8 cellular contexts compared by ENCODE assay signal in the genomic region with DNA sequence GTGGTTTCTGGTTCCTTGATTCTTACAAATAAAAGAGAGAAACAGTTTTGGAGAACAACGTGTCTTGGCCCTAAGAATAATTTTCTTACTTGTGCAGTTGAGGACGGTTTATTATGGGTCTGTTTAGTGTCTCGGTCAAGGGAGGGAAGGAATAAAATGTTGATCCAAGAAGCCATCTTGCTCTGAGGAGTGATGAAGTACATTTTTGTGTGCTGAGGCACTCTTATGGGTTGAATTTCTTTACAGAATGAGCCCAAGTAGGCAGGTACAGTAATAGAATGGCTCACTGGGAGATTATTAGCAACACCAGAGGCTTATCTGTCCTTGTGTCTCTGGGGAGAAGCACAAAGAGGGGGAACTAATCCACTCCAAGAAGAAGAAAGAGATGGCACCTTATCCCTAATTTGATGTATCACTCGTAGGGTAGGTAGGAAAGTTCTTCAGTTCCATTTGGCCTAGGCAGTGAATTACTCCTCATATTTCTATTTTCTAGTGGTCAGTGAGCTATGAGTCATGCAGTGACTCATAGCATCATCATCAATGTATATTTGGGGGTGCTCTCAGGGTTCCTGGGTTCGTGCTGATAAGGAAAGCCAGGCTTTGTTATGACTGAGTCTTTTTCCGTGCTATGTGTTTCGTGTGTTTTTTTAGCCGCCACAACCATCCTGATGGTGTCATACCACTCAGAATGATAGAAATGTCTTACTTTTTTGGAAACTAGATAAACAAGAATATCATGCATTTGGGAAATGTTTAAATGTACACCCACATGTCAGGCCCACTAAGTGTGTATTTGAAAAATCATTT.
A peak's percentile ranks its signal among the peaks of the same experiment; 100 is the strongest.
DNase-seq lines count a peak whose midpoint lies in the region; ATAC-seq and TF ChIP-seq lines count a peak whose summit lies in the region.
"Had no signal": no experiment of that assay in that cellular context is flagged by ENCODE, and none has a peak within 500 bp of the region (broad histone marks: within the 10 kb centered on the region; RNA-seq: fewer than 3 reads in every experiment).

No MANE protein-coding gene starts in this region.

- H3K36me3 Mint-ChIP-seq in chondrocyte (ENCODE audit: low read depth) = peaks cover 8% of the 10 kb centered on the region

- H3K4me1 ChIP-seq in skeletal muscle satellite cell (ENCODE audit: control insufficient read depth, insufficient read depth, low read length) = peaks cover 24% of the 10 kb centered on the region

- H3K4me3 Mint-ChIP-seq in chondrocyte (ENCODE audit: unreplicated experiment) = no peak overlapping the region

- H3K9ac ChIP-seq in skeletal muscle satellite cell (ENCODE audit: low read depth, low read length) = no peak overlapping the region

- H3K27me3 Mint-ChIP-seq in chondrocyte (ENCODE audit: low read depth) = no peaks in the 10 kb centered on the region

- peak overlapping the region; percentile 87 for H3K27ac Mint-ChIP-seq in chondrocyte (ENCODE audit: unreplicated experiment)

- ATAC-seq in GM19023 (IDR thresholded peaks at IDR 0.05; ENCODE audit: unreplicated experiment) (peak; percentile 73), GM18873 (IDR thresholded peaks at IDR 0.05; ENCODE audit: low FRiP score, unreplicated experiment) (no peak)

- no peaks in the 10 kb centered on the region for H3K36me3 ChIP-seq in skeletal muscle satellite cell (ENCODE audit: insufficient read depth, low read length)

- H3K27me3 ChIP-seq in skeletal muscle satellite cell (ENCODE audit: control insufficient read depth, insufficient read depth, low read length) = no peaks in the 10 kb centered on the region

- H3K4me3 ChIP-seq in skeletal muscle satellite cell (ENCODE audit: low read length) = no peak overlapping the region
- H3K4me3 ChIP-seq: SK-N-MC had no signal

- no peak for TF ChIP-seq CTCF in chondrocyte (IDR thresholded peaks at IDR 0.05)

- intact Hi-C loops in posterior cingulate gyrus (cut with DNase I) = no loop called here

- H3K9me3 Mint-ChIP-seq in chondrocyte (ENCODE audit: low read depth) = peaks cover 22% of the 10 kb centered on the region

- peaks cover 51% of the 10 kb centered on the region for H3K4me1 Mint-ChIP-seq in chondrocyte (ENCODE audit: low read depth)

- H3K4me2 ChIP-seq in skeletal muscle satellite cell (ENCODE audit: low read length) = peak overlapping the region; percentile 42

- DNase-seq in HS-5 (ENCODE audit: low read depth) = peak; percentile 98
- DNase-seq in chondrocyte (ENCODE audit: low spot score) = no peak
- DNase-seq in NCI-H510A treated with DMSO at 0.1 percent for 48 hours (lab: John Stamatoyannopoulos, UW) = no peak
- no peak for DNase-seq in posterior cingulate gyrus

- H3K9me3 ChIP-seq in skeletal muscle satellite cell (replicated peaks; ENCODE audit: low read length) = no peaks in the 10 kb centered on the region
